In the genomic region with DNA sequence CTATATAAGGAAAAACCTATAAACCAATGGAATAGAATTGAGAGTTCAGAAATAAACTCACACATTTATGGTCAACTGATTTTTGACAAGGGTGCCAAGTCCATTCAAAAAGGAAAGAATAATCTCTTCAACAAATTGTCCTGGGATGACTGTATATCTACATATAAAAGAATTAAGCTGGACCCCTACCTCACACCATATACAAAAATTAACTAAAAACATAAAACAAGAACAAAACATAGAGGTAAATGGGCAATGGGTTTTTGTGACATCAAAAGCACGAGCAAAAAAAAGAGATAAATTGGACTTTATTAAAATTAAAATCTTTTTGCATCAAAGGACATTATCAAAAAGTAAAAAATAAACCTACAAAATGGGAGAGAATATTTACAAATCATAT, we compare ENCODE assay signal across 11 cellular contexts. TPM values are rescaled to one million over a fixed set of nuclear protein-coding genes. Genes with fewer than 3 reads are reported as not detected.
"Had no signal": no experiment of that assay in that cellular context is flagged by ENCODE, and none has a peak within 500 bp of the region (broad histone marks: within the 10 kb centered on the region; RNA-seq: fewer than 3 reads in every experiment).

No MANE protein-coding gene starts in this region.

- DNase-seq: GOT3, H7, KG1 had no signal

- H3K9me3 ChIP-seq: HAP-1 had no signal

- H3K27ac Mint-ChIP-seq: IgD-negative memory B cell had no signal

- FAIRE-seq: HepG2 had no signal

- H3K4me3 ChIP-seq: GM23248, HAP-1 had no signal

- H3K4me1 Mint-ChIP-seq: IgD-negative memory B cell had no signal

- H3K4me1 ChIP-seq: HAP-1 had no signal

- H3K36me3 ChIP-seq: HAP-1 had no signal

- ATAC-seq: HCT116, HepG2 had no signal

- H3K9ac ChIP-seq: GM23248 had no signal

- H3K27ac ChIP-seq: GM23248, HL-60 had no signal

- H3K4me3 Mint-ChIP-seq: IgD-negative memory B cell had no signal

- H3K36me3 Mint-ChIP-seq: IgD-negative memory B cell had no signal

RNA-seq across cellular contexts. Expression of a gene that starts 18.3 kb away (rescaled TPM):
- total RNA-seq: GM23248, H4, H7, HepG2, HT1080 had no signal
- polyA plus RNA-seq: GM23248, HepG2, IgD-negative memory B cell had no signal
